In genomic region chr6:4516206-4516605, GRCh38 we compare ENCODE assay signal across 23 cellular contexts.
DNase-seq lines count a peak whose midpoint lies in the region; ATAC-seq, FAIRE-seq and TF ChIP-seq lines count a peak whose summit lies in the region.
"Had no signal": no experiment of that assay in that cellular context is flagged by ENCODE, and none has a peak within 500 bp of the region (broad histone marks: within the 10 kb centered on the region; RNA-seq: fewer than 3 reads in every experiment).

No MANE protein-coding gene starts in this region.

- no peaks in the 10 kb centered on the region for H3K4me1 ChIP-seq in trophoblast cell (ENCODE audit: control insufficient read depth in 1 of 2, insufficient read depth in 2 of 2, low read length in 2 of 2)
- H3K4me1 ChIP-seq: BLaER1 had no signal

- no peak overlapping the region for H3K9ac ChIP-seq in trophoblast cell (ENCODE audit: low read length)
- H3K9ac ChIP-seq: BLaER1 had no signal

- H3K36me3 ChIP-seq in bronchial epithelial cell (ENCODE audit: control insufficient read depth, insufficient read depth, low read length) (no peaks in the 10 kb centered on the region), trophoblast cell (ENCODE audit: control insufficient read depth in 1 of 2, insufficient read depth in 2 of 2, low read length in 2 of 2) (no peaks in the 10 kb centered on the region)
- H3K36me3 ChIP-seq: BLaER1, MG63 had no signal

- no peak overlapping the region for H2BK120ac ChIP-seq in trophoblast cell (ENCODE audit: insufficient read depth, low read length, poor library complexity)

- no peak overlapping the region for H2BK5ac ChIP-seq in trophoblast cell (ENCODE audit: low read depth, low read length, poor library complexity)

- H3K79me1 ChIP-seq in trophoblast cell (ENCODE audit: low read length): no peaks in the 10 kb centered on the region

- no CpG with 5 or more reads among the region's 5 CpGs for WGBS in trophoblast cell (ENCODE audit: extremely low coverage, insufficient coverage, insufficient read length)

- no peak overlapping the region for H2BK12ac ChIP-seq in trophoblast cell (ENCODE audit: low read length)

- H3K23ac ChIP-seq in trophoblast cell (ENCODE audit: low read length): no peak overlapping the region

- no peak overlapping the region for H3K4me3 ChIP-seq in bronchial epithelial cell (ENCODE audit: low read depth, low read length)
- H3K4me3 ChIP-seq in fibroblast of mammary gland (ENCODE audit: control insufficient read depth, low read depth, low read length): no peak overlapping the region
- no peak overlapping the region for H3K4me3 ChIP-seq in trophoblast cell (ENCODE audit: low read depth, low read length)
- H3K4me3 ChIP-seq: BLaER1, MG63 had no signal

- no peaks in the 10 kb centered on the region for H3K9me3 ChIP-seq in trophoblast cell (ENCODE audit: insufficient read depth, low read depth, low read length)
- H3K9me3 ChIP-seq: BLaER1, MG63 had no signal

- H3K27ac ChIP-seq in trophoblast cell (ENCODE audit: low read depth, low read length): no peak overlapping the region
- H3K27ac ChIP-seq: BLaER1 had no signal

- TF ChIP-seq CTCF in bronchial epithelial cell (IDR thresholded peaks at IDR 0.05; ENCODE audit: insufficient read depth, low read length, severe bottlenecking) (no peak), fibroblast of mammary gland (conservative IDR thresholded peaks at IDR 0.05; ENCODE audit: control insufficient read depth, insufficient read depth, low read depth, low read length) (no peak)

- H3K4ac ChIP-seq in trophoblast cell (ENCODE audit: low read depth, low read length): peak overlapping the region; percentile 6

- no peak overlapping the region for H4K12ac ChIP-seq in trophoblast cell (ENCODE audit: low read depth, low read length)

- no peak overlapping the region for H3K18ac ChIP-seq in trophoblast cell (ENCODE audit: low read length)

- no peak overlapping the region for H3K4me2 ChIP-seq in trophoblast cell (ENCODE audit: low read length)
- H3K4me2 ChIP-seq: BLaER1 had no signal

- H3K14ac ChIP-seq in trophoblast cell (ENCODE audit: low read length): no peak overlapping the region

- no peak for ATAC-seq in activated CD4-positive, CD25-positive, alpha-beta regulatory T cell treated with anti-CD3 and anti-CD28 coated beads, Interleukin-2, amount 50 U/mL, for 24 hours

- H3K79me2 ChIP-seq in trophoblast cell (ENCODE audit: control insufficient read depth, insufficient read depth, low read length, poor library complexity): no peaks in the 10 kb centered on the region

- DNase-seq in RKO (ENCODE audit: low spot score) (peak; percentile 2), bronchial epithelial cell (ENCODE audit: low read depth) (no peak), fibroblast of mammary gland (ENCODE audit: low read depth) (peak; percentile 7), trophoblast cell (peak; percentile 53 to 65), SKM-1 (lab: John Stamatoyannopoulos, UW; ENCODE audit: unreplicated experiment) (no peak), midbrain (lab: John Stamatoyannopoulos, UW) (no peak)
- DNase-seq: CD4-positive, alpha-beta T cell; H7; KBM-7; MG63; NCI-H1105 treated with DMSO at 0.1 percent for 48 hours; NCI-H146; NCI-H1930; NCI-H2107; NCI-H446; NCI-H524 treated with DMSO at 0.1 percent for 48 hours; NCI-H774 had no signal

- no peak overlapping the region for H4K8ac ChIP-seq in trophoblast cell (ENCODE audit: low read depth, low read length)

- no peak overlapping the region for H4K91ac ChIP-seq in trophoblast cell (ENCODE audit: low read depth, low read length)

- peak; percentile 89 for FAIRE-seq in bronchial epithelial cell (lab: Jason Lieb, UNC)
- FAIRE-seq: A204.1, D721Med, GM19239, RCC 7860 had no signal

- H3K27me3 ChIP-seq in bronchial epithelial cell (ENCODE audit: control insufficient read depth, insufficient read depth, low read length) (peaks cover 3% of the 10 kb centered on the region), trophoblast cell (ENCODE audit: insufficient read depth, low read length) (no peaks in the 10 kb centered on the region)
- H3K27me3 ChIP-seq: BLaER1, MG63 had no signal

- H2AK5ac ChIP-seq in trophoblast cell (ENCODE audit: low read length): peak overlapping the region; percentile 74

- H2AFZ ChIP-seq in trophoblast cell (ENCODE audit: insufficient read depth, low read length, poor library complexity): no peak overlapping the region

Comparison
In these comparisons a context has a peak if more than half of its experiments do, and no peak if none do; other contexts are left out.
1. DNase-seq: peak in RKO (single experiment), fibroblast of mammary gland (single experiment) and trophoblast cell (2 of 2); none in bronchial epithelial cell (single experiment), SKM-1 (single experiment) and midbrain (single experiment).